Comparison of ENCODE assay signal across 20 cellular contexts in the genomic region with DNA sequence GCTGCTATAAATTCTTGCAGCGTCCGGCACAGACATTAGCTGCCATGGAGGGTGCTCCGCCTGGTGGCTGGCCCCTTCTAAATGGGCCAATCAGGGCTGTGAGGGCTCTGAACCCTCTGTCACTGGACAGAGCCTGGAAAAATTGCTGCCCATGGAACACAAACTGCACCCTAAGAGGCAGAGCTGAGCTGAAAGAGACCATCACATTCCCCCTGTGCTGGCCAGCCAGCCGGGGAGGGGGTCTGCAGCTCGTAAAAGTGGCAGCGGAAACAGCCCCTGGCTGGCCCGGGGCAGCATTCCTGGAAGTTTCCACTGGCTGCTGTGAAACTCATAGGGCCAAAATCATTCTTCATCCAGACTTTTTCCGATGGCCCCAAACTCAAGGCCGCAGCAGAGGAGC. TPM values are rescaled to one million over a fixed set of nuclear protein-coding genes. Genes with fewer than 3 reads are reported as not detected.
DNase-seq lines count a peak whose midpoint lies in the region; ATAC-seq and TF ChIP-seq lines count a peak whose summit lies in the region.
"Had no signal": no experiment of that assay in that cellular context is flagged by ENCODE, and none has a peak within 500 bp of the region (broad histone marks: within the 10 kb centered on the region; RNA-seq: fewer than 3 reads in every experiment).

No MANE protein-coding gene starts in this region.

- H4K20me1 ChIP-seq in hepatocyte (ENCODE audit: insufficient read depth, poor library complexity, severe bottlenecking) = no peaks in the 10 kb centered on the region

- peak overlapping the region; percentile 21 for H2BK120ac ChIP-seq in trophoblast cell (ENCODE audit: insufficient read depth, low read length, poor library complexity)

- H3K4ac ChIP-seq in trophoblast cell (ENCODE audit: low read depth, low read length) = no peak overlapping the region

- peaks cover 17% of the 10 kb centered on the region for H3K79me1 ChIP-seq in trophoblast cell (ENCODE audit: low read length)

- no peak for TF ChIP-seq POLR2A in esophagus squamous epithelium (IDR thresholded peaks at IDR 0.05)

- H3K27me3 ChIP-seq in cardiac muscle cell (no peaks in the 10 kb centered on the region), hepatocyte (no peaks in the 10 kb centered on the region), trophoblast cell (ENCODE audit: insufficient read depth, low read length) (no peaks in the 10 kb centered on the region), aorta (ENCODE audit: control insufficient read depth in 1 of 2, insufficient read depth in 2 of 2, low read length in 1 of 2) (no peaks in the 10 kb centered on the region), esophagus squamous epithelium (no peaks in the 10 kb centered on the region)
- H3K27me3 ChIP-seq: SJSA1 had no signal

- H3K4me1 ChIP-seq in cardiac muscle cell (ENCODE audit: low read depth) = peaks cover 13% of the 10 kb centered on the region
- peaks cover 34% of the 10 kb centered on the region for H3K4me1 ChIP-seq in hepatocyte (ENCODE audit: insufficient read depth)
- H3K4me1 ChIP-seq in trophoblast cell (ENCODE audit: control insufficient read depth in 1 of 2, insufficient read depth in 2 of 2, low read length in 2 of 2) = peaks cover 23 to 24% of the 10 kb centered on the region in 2 experiments
- no peaks in the 10 kb centered on the region for H3K4me1 ChIP-seq in aorta (ENCODE audit: control insufficient read depth in 1 of 2, insufficient read depth in 2 of 2, low read length in 2 of 2)
- H3K4me1 ChIP-seq in esophagus squamous epithelium = no peaks in the 10 kb centered on the region
- H3K4me1 ChIP-seq: SJSA1 had no signal

- H2BK5ac ChIP-seq in trophoblast cell (ENCODE audit: low read depth, low read length, poor library complexity) = peak overlapping the region; percentile 59

- peak overlapping the region; percentile 27 for H3K4me2 ChIP-seq in hepatocyte
- H3K4me2 ChIP-seq in trophoblast cell (ENCODE audit: low read length) = peak overlapping the region; percentile 23

- no peaks in the 10 kb centered on the region for H3K9me2 ChIP-seq in hepatocyte (replicated peaks; ENCODE audit: insufficient read depth)

- H3K27ac ChIP-seq in cardiac muscle cell = peak overlapping the region; percentile 66
- H3K27ac ChIP-seq in hepatocyte = peak overlapping the region; percentile 93
- peak overlapping the region; percentile 71 for H3K27ac ChIP-seq in trophoblast cell (ENCODE audit: low read depth, low read length)
- peak overlapping the region in 1 of 2 donors; percentile 76 for H3K27ac ChIP-seq in aorta (ENCODE audit: low read depth in 1 of 2, low read length in 2 of 2)
- no peak overlapping the region for H3K27ac ChIP-seq in esophagus squamous epithelium
- H3K27ac ChIP-seq: 22Rv1, C4-2B, SJSA1 had no signal

- no peak overlapping the region for H3K14ac ChIP-seq in trophoblast cell (ENCODE audit: low read length)

- peak in 1 of 2 donors; percentile 54 for DNase-seq in cardiac muscle cell (ENCODE audit: low read depth in 1 of 2, low spot score in 1 of 2)
- DNase-seq in cardiac septum (ENCODE audit: low spot score) = no peak
- peak; percentile 59 for DNase-seq in hepatocyte (ENCODE audit: low spot score)
- no peak for DNase-seq in trophoblast cell
- DNase-seq in aorta = no peak
- no peak for DNase-seq in activated T-cell treated with anti-CD3 and anti-CD28 coated beads, Interleukin-2, amount 50 U/mL, for 1 hour
- DNase-seq in esophagus squamous epithelium (lab: John Stamatoyannopoulos, UW) = no peak
- DNase-seq in GM13977 (ENCODE audit: low spot score) = no peak
- DNase-seq: activated naive CD4-positive, alpha-beta T cell; dermis blood vessel endothelial cell; hippocampal formation; kidney glomerular epithelial cell; NCI-H187 treated with DMSO at 0.1 percent for 48 hours; NCI-H524; stimulated activated CD4-positive, alpha-beta T cell treated with anti-CD3 and anti-CD28 coated beads, Interleukin-1b, Interleukin-23, amount 100 ng/mL, for 48 hours had no signal

- H3K23ac ChIP-seq in trophoblast cell (ENCODE audit: low read length) = no peak overlapping the region

- ATAC-seq in aorta (ENCODE audit: low FRiP score) = peak; percentile 45
- ATAC-seq: activated CD4-positive, CD25-positive, alpha-beta regulatory T cell treated with anti-CD3 and anti-CD28 coated beads, Interleukin-2, amount 50 U/mL, for 24 hours; HepG2 had no signal

- H4K8ac ChIP-seq in trophoblast cell (ENCODE audit: low read depth, low read length) = peak overlapping the region; percentile 21

- no peaks in the 10 kb centered on the region for H3K79me2 ChIP-seq in hepatocyte
- peaks cover 2% of the 10 kb centered on the region for H3K79me2 ChIP-seq in trophoblast cell (ENCODE audit: control insufficient read depth, insufficient read depth, low read length, poor library complexity)

- no peak overlapping the region for H3K9ac ChIP-seq in trophoblast cell (ENCODE audit: low read length)

- H3K9me3 ChIP-seq in cardiac muscle cell (ENCODE audit: low read depth) (no peaks in the 10 kb centered on the region), hepatocyte (ENCODE audit: low read depth) (no peaks in the 10 kb centered on the region), trophoblast cell (ENCODE audit: insufficient read depth, low read depth, low read length) (no peaks in the 10 kb centered on the region), aorta (ENCODE audit: control insufficient read depth, low read length) (no peaks in the 10 kb centered on the region), esophagus squamous epithelium (no peaks in the 10 kb centered on the region)
- H3K9me3 ChIP-seq: SJSA1 had no signal

- H2AFZ ChIP-seq in hepatocyte (no peak overlapping the region), trophoblast cell (ENCODE audit: insufficient read depth, low read length, poor library complexity) (no peak overlapping the region)

- H3K36me3 ChIP-seq in cardiac muscle cell (no peaks in the 10 kb centered on the region), hepatocyte (replicated peaks; ENCODE audit: insufficient read depth, low read depth) (no peaks in the 10 kb centered on the region), trophoblast cell (ENCODE audit: control insufficient read depth in 1 of 2, insufficient read depth in 2 of 2, low read length in 2 of 2) (peaks cover 8 to 12% of the 10 kb centered on the region in 2 experiments), aorta (ENCODE audit: control insufficient read depth in 1 of 2, insufficient read depth in 2 of 2, low read length in 1 of 2) (no peaks in the 10 kb centered on the region), esophagus squamous epithelium (no peaks in the 10 kb centered on the region)

- in situ Hi-C loops in GM13977 (cut with MboI; ENCODE audit: low pct_unique_long_range_greater_than_20kb, low sequenced_read_pairs, unreplicated experiment) = no loop called here

- no peak overlapping the region for H2AK5ac ChIP-seq in trophoblast cell (ENCODE audit: low read length)

- no peak overlapping the region for H2BK12ac ChIP-seq in trophoblast cell (ENCODE audit: low read length)

- H4K12ac ChIP-seq in trophoblast cell (ENCODE audit: low read depth, low read length) = no peak overlapping the region

- TF ChIP-seq CTCF in cardiac muscle cell (IDR thresholded peaks at IDR 0.05; ENCODE audit: low read depth, low read length) (no peak), hepatocyte (IDR thresholded peaks at IDR 0.05; ENCODE audit: poor library complexity) (peak; percentile 19), esophagus squamous epithelium (IDR thresholded peaks at IDR 0.05) (no peak), GM13977 (IDR thresholded peaks at IDR 0.05; ENCODE audit: extremely low read depth, insufficient read depth, missing control alignments) (no peak)

- H3K18ac ChIP-seq in trophoblast cell (ENCODE audit: low read length) = no peak overlapping the region

- peak overlapping the region; percentile 61 for H4K91ac ChIP-seq in trophoblast cell (ENCODE audit: low read depth, low read length)

- no peak overlapping the region for H3K4me3 ChIP-seq in cardiac muscle cell
- no peak overlapping the region for H3K4me3 ChIP-seq in hepatocyte
- H3K4me3 ChIP-seq in trophoblast cell (ENCODE audit: low read depth, low read length) = no peak overlapping the region
- H3K4me3 ChIP-seq in aorta (ENCODE audit: low read length in 2 of 2) = no peak overlapping the region
- no peak overlapping the region for H3K4me3 ChIP-seq in esophagus squamous epithelium
- H3K4me3 ChIP-seq: SJSA1 had no signal

- WGBS in hepatocyte (ENCODE audit: low lambda C conversion rate, missing lambda C conversion rate) = 51% methylated on average over 9 of the region's 9 CpGs
- WGBS in trophoblast cell (ENCODE audit: extremely low coverage, insufficient coverage, insufficient read length) = no CpG with 5 or more reads among the region's 9 CpGs
- 8 to 12% methylated on average over 9 of the region's 9 CpGs for WGBS in aorta, 2 donors
- 49 to 74% methylated on average over 8 of the region's 9 CpGs for WGBS in esophagus squamous epithelium, 2 donors

- intact Hi-C loops in cardiac septum (cut with DNase I) = no loop called here
- intact Hi-C loops in aorta (cut with DNase I) = no loop called here
- intact Hi-C loops in esophagus squamous epithelium (cut with DNase I) = no loop called here

RNA-seq across cellular contexts. Expression of a gene that starts 21.0 kb away (rescaled TPM):
- total RNA-seq in cardiac muscle cell (32.2 and 39.5 TPM in 2 replicates), cardiac septum (21.2 TPM), hepatocyte (13.1 and 13.8 TPM in 2 replicates), aorta (10 to 100 TPM; 36.8 to 54.1 TPM), esophagus squamous epithelium (100 to 1,000 TPM in 1 of 4 donors, 10 to 100 TPM in 3; 49.3 to 105 (median 62.1) TPM)
- polyA plus RNA-seq in cardiac muscle cell (7.1 and 13.1 TPM in 2 replicates), hepatocyte (5.9 and 6.4 TPM in 2 replicates), aorta (10 to 100 TPM in 1 of 2 donors, 1 to 10 TPM in 1; 8.8 to 14.4 TPM)
- 14.1 and 15.4 TPM in 2 replicates for polyA plus RNA-seq in trophoblast cell (2013)

Comparison
In these comparisons a context has a peak if more than half of its experiments do, and no peak if none do; other contexts are left out.
1. H3K27ac ChIP-seq: peak in cardiac muscle cell (single experiment), hepatocyte (single experiment) and trophoblast cell (single experiment); none in esophagus squamous epithelium (0 of 4).